1 cellular context compared by ENCODE assay signal in genomic region chr3:155342344-155342743, GRCh38.
TF ChIP-seq lines count a peak whose summit lies in the region.

No MANE protein-coding gene starts in this region.

TF ChIP-seq in H1, 55 proteins besides CTCF, POLR2A, EP300 and RAD21:
- TF ChIP-seq JUND (IDR thresholded peaks at IDR 0.05; ENCODE audit: low read length) (no peak), BCL11A (IDR thresholded peaks at IDR 0.05; ENCODE audit: low read depth in 2 of 2, low read length in 2 of 2) (no peak), SUZ12 (IDR thresholded peaks at IDR 0.05; ENCODE audit: low read length) (no peak), CREB1 (IDR thresholded peaks at IDR 0.05) (no peak), HDAC6 (IDR thresholded peaks at IDR 0.05; ENCODE audit: low read depth, low read length) (no peak), NRF1 (IDR thresholded peaks at IDR 0.05; ENCODE audit: low read depth, low read length) (no peak), YY1 (IDR thresholded peaks at IDR 0.05; ENCODE audit: low read depth, low read length) (no peak), HDAC2 (IDR thresholded peaks at IDR 0.05; ENCODE audit: borderline replicate concordance in 1 of 2, low read depth in 2 of 2, low read length in 2 of 2) (no peak), PHF8 (conservative IDR thresholded peaks at IDR 0.05; ENCODE audit: low read depth, low read length) (no peak), NANOG (IDR thresholded peaks at IDR 0.05; ENCODE audit: insufficient read depth, low read depth, low read length, poor library complexity, severe bottlenecking) (no peak), FOSL1 (IDR thresholded peaks at IDR 0.05; ENCODE audit: insufficient read depth, low read depth, low read length) (no peak), CTBP2 (IDR thresholded peaks at IDR 0.05; ENCODE audit: borderline replicate concordance, insufficient read depth, insufficient read length, low read length) (no peak), TAF7 (optimal IDR thresholded peaks at IDR 0.05; ENCODE audit: borderline replicate concordance, low read depth, low read length) (no peak), POU5F1 (IDR thresholded peaks at IDR 0.05; ENCODE audit: low read depth, low read length) (no peak)
